In the genomic region with DNA sequence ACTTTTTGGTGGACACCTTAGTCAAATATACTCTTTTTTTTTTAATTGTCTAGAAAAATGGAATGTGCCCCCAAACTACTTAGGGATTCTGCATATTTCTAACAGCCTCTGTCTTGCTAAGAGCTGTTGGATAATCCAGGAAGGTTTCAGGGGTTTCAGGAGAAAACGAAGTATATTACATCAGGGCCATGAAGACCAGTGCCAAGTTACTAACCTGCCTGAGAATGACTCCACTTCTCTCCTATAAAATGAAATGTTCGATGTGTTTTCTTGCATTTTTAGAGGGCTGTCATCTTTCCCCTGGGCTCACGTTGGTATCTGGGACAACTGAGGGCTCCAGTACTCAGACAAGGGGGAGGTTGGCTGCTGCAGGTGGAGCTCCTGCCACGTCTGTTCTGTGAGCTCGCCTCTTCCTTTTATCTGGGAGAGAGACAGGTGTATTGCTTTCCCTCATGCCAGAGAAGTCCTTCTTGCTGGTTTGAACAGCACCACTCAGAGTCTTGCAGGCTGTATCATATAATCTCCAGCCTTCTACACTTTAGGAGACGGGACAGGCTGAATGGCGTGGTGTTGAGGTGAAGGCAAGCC, we compare ENCODE assay signal across 23 cellular contexts.
"Had no signal": no experiment of that assay in that cellular context is flagged by ENCODE, and none has a peak within 500 bp of the region (broad histone marks: within the 10 kb centered on the region; RNA-seq: fewer than 3 reads in every experiment).

No MANE protein-coding gene starts in this region.

- H3K9me3 ChIP-seq: gastroesophageal sphincter, heart left ventricle, left ventricle myocardium inferior, ovary, sigmoid colon, spleen, thoracic aorta, upper lobe of left lung had no signal

- H3K27me3 Mint-ChIP-seq: dendritic cell treated with granulocyte-macrophage colony-stimulating factor and Interleukin-4, amounts not matched to agents 40 ng/mL and 50 ng/mL, for 4 days; naive thymus-derived CD8-positive, alpha-beta T cell; stimulated activated memory B cell treated with anti-CD40 and anti-IgM and Interleukin-4, amounts not matched to agents 10 μg/mL and 1 μg/mL and 100 μg/mL, for 72 hours had no signal

- H3K27me3 ChIP-seq: gastroesophageal sphincter, heart left ventricle, ovary, sigmoid colon, spleen, upper lobe of left lung had no signal

- H3K27ac Mint-ChIP-seq: dendritic cell treated with granulocyte-macrophage colony-stimulating factor and Interleukin-4, amounts not matched to agents 40 ng/mL and 50 ng/mL, for 4 days had no signal

- DNase-seq: activated CD4-positive, alpha-beta T cell treated with anti-CD3 and anti-CD28 coated beads for 1 hour; activated CD8-positive, alpha-beta memory T cell treated with anti-CD3 and anti-CD28 coated beads for 24 hours; activated CD8-positive, alpha-beta memory T cell treated with anti-CD3 and anti-CD28 coated beads, Interleukin-2, amount 50 U/mL, for 48 hours; activated effector memory CD4-positive, alpha-beta T cell treated with anti-CD3 and anti-CD28 coated beads, Interleukin-2, amount 50 U/mL, for 16 hours; activated T-cell treated with anti-CD3 and anti-CD28 coated beads, Interleukin-2, amount 50 U/mL, for 48 hours; effector CD8-positive, alpha-beta T cell; heart left ventricle; kidney; left ventricle myocardium inferior; naive thymus-derived CD8-positive, alpha-beta T cell; ovary; sigmoid colon; spleen; stimulated activated CD4-positive, alpha-beta T cell treated with anti-CD3 and anti-CD28 coated beads, Interleukin-4, amount 100 ng/mL, for 4 hours; T-helper 2 cell; upper lobe of left lung had no signal

- H3K4me3 ChIP-seq: gastroesophageal sphincter, heart left ventricle, left ventricle myocardium inferior, ovary, sigmoid colon, spleen, thoracic aorta, upper lobe of left lung had no signal

- H3K9me3 Mint-ChIP-seq: activated naive CD4-positive, alpha-beta T cell treated with anti-CD3 and anti-CD28 coated beads, Interleukin-2, amount 50 U/mL, for 72 hours; dendritic cell treated with granulocyte-macrophage colony-stimulating factor and Interleukin-4, amounts not matched to agents 40 ng/mL and 50 ng/mL, for 4 days; naive thymus-derived CD8-positive, alpha-beta T cell; stimulated activated memory B cell treated with anti-CD40 and anti-IgM and Interleukin-4, amounts not matched to agents 10 μg/mL and 1 μg/mL and 100 μg/mL, for 72 hours had no signal

- H3K4me3 Mint-ChIP-seq: dendritic cell treated with granulocyte-macrophage colony-stimulating factor and Interleukin-4, amounts not matched to agents 40 ng/mL and 50 ng/mL, for 4 days; naive thymus-derived CD8-positive, alpha-beta T cell; stimulated activated memory B cell treated with anti-CD40 and anti-IgM and Interleukin-4, amounts not matched to agents 10 μg/mL and 1 μg/mL and 100 μg/mL, for 72 hours had no signal

- H3K36me3 ChIP-seq: gastroesophageal sphincter, heart left ventricle, left ventricle myocardium inferior, ovary, sigmoid colon, spleen, thoracic aorta, upper lobe of left lung had no signal

- ATAC-seq: esophagus mucosa; gastroesophageal sphincter; heart left ventricle; naive thymus-derived CD8-positive, alpha-beta T cell; stimulated activated memory B cell treated with anti-CD40 and anti-IgM and Interleukin-4, amounts not matched to agents 10 μg/mL and 1 μg/mL and 100 μg/mL, for 72 hours had no signal

- H3K27ac ChIP-seq: ovary, spleen, thoracic aorta, upper lobe of left lung, VCaP had no signal
